Comparison of ENCODE assay signal across 1 cellular context in genomic region chr2:229868794-229869193, GRCh38.
TF ChIP-seq lines count a peak whose summit lies in the region.

No MANE protein-coding gene starts in this region.

TF ChIP-seq in WTC11, 78 proteins besides CTCF, POLR2A, EP300 and RAD21:
- TF ChIP-seq, protein P1, sequence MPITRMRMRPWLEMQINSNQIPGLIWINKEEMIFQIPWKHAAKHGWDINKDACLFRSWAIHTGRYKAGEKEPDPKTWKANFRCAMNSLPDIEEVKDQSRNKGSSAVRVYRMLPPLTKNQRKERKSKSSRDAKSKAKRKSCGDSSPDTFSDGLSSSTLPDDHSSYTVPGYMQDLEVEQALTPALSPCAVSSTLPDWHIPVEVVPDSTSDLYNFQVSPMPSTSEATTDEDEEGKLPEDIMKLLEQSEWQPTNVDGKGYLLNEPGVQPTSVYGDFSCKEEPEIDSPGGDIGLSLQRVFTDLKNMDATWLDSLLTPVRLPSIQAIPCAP (CRISPR knock-in tag; IDR thresholded peaks at IDR 0.05): no peak
- no peak for TF ChIP-seq RELA (CRISPR knock-in tag; IDR thresholded peaks at IDR 0.05; ENCODE audit: borderline replicate concordance)
- no peak for TF ChIP-seq NFE2L1 (CRISPR knock-in tag; IDR thresholded peaks at IDR 0.05)
- TF ChIP-seq, protein P2, sequence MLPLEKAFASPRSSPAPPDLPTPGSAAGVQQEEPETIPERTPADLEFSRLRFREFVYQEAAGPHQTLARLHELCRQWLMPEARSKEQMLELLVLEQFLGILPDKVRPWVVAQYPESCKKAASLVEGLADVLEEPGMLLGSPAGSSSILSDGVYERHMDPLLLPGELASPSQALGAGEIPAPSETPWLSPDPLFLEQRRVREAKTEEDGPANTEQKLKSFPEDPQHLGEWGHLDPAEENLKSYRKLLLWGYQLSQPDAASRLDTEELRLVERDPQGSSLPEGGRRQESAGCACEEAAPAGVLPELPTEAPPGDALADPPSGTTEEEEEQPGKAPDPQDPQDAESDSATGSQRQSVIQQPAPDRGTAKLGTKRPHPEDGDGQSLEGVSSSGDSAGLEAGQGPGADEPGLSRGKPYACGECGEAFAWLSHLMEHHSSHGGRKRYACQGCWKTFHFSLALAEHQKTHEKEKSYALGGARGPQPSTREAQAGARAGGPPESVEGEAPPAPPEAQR (CRISPR knock-in tag; IDR thresholded peaks at IDR 0.05): no peak
- no peak for TF ChIP-seq MYBL2 (CRISPR knock-in tag; IDR thresholded peaks at IDR 0.05)
- no peak for TF ChIP-seq ZNF512 (CRISPR knock-in tag; IDR thresholded peaks at IDR 0.05; ENCODE audit: borderline replicate concordance)
- TF ChIP-seq SMAD3 (CRISPR knock-in tag; IDR thresholded peaks at IDR 0.05; ENCODE audit: borderline replicate concordance): no peak
- TF ChIP-seq, protein P3, sequence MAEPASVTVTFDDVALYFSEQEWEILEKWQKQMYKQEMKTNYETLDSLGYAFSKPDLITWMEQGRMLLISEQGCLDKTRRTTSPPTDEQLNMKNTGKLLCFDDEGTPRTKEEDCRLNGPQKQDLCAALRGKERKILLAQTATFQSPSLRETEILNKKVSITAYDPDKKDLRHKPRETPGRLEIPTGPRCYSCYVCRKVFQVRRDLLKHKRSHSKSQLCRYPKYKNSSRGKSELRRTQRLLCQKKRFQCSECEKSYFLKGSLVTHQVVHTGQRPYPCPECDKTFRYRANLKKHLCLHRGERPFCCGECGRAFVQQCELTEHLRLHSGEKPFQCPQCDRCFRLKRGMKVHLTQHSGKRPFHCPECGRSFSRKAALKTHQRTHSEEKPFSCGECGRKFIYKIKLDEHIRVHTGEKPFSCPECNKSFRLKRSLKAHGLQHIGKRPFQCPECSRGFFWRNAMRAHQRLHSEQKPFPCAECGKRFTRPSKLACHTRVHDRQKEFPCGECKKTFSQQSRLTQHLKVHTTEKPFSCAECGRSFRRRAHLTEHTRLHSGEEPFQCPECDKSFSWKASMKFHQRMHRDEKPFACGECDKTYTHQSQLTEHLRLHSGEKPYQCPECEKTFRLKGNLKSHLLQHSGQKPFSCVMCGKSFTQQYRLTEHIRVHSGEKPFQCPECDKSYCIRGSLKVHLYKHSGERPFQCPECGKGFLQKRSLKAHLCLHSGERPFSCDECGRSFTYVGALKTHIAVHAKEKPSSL (CRISPR knock-in tag; conservative IDR thresholded peaks at IDR 0.05): no peak
- no peak for TF ChIP-seq ZNF416 (CRISPR knock-in tag; IDR thresholded peaks at IDR 0.05)
- TF ChIP-seq NR3C1 (CRISPR knock-in tag; conservative IDR thresholded peaks at IDR 0.05; ENCODE audit: low read depth): no peak
- TF ChIP-seq E2F4 (CRISPR knock-in tag; IDR thresholded peaks at IDR 0.05; ENCODE audit: borderline replicate concordance, low read depth): no peak
- TF ChIP-seq TP53 (CRISPR knock-in tag; IDR thresholded peaks at IDR 0.05): no peak
- no peak for TF ChIP-seq RORB (CRISPR knock-in tag; IDR thresholded peaks at IDR 0.05)
- no peak for TF ChIP-seq NR2C2 (CRISPR knock-in tag; IDR thresholded peaks at IDR 0.05)
- TF ChIP-seq USF1 (CRISPR knock-in tag; IDR thresholded peaks at IDR 0.05): no peak
- TF ChIP-seq TEAD1 (CRISPR knock-in tag; IDR thresholded peaks at IDR 0.05): no peak
- TF ChIP-seq JUN (CRISPR knock-in tag; IDR thresholded peaks at IDR 0.05): no peak
- TF ChIP-seq, protein P4, sequence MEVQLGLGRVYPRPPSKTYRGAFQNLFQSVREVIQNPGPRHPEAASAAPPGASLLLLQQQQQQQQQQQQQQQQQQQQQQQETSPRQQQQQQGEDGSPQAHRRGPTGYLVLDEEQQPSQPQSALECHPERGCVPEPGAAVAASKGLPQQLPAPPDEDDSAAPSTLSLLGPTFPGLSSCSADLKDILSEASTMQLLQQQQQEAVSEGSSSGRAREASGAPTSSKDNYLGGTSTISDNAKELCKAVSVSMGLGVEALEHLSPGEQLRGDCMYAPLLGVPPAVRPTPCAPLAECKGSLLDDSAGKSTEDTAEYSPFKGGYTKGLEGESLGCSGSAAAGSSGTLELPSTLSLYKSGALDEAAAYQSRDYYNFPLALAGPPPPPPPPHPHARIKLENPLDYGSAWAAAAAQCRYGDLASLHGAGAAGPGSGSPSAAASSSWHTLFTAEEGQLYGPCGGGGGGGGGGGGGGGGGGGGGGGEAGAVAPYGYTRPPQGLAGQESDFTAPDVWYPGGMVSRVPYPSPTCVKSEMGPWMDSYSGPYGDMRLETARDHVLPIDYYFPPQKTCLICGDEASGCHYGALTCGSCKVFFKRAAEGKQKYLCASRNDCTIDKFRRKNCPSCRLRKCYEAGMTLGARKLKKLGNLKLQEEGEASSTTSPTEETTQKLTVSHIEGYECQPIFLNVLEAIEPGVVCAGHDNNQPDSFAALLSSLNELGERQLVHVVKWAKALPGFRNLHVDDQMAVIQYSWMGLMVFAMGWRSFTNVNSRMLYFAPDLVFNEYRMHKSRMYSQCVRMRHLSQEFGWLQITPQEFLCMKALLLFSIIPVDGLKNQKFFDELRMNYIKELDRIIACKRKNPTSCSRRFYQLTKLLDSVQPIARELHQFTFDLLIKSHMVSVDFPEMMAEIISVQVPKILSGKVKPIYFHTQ (CRISPR knock-in tag; IDR thresholded peaks at IDR 0.05): no peak
- TF ChIP-seq, protein P5, sequence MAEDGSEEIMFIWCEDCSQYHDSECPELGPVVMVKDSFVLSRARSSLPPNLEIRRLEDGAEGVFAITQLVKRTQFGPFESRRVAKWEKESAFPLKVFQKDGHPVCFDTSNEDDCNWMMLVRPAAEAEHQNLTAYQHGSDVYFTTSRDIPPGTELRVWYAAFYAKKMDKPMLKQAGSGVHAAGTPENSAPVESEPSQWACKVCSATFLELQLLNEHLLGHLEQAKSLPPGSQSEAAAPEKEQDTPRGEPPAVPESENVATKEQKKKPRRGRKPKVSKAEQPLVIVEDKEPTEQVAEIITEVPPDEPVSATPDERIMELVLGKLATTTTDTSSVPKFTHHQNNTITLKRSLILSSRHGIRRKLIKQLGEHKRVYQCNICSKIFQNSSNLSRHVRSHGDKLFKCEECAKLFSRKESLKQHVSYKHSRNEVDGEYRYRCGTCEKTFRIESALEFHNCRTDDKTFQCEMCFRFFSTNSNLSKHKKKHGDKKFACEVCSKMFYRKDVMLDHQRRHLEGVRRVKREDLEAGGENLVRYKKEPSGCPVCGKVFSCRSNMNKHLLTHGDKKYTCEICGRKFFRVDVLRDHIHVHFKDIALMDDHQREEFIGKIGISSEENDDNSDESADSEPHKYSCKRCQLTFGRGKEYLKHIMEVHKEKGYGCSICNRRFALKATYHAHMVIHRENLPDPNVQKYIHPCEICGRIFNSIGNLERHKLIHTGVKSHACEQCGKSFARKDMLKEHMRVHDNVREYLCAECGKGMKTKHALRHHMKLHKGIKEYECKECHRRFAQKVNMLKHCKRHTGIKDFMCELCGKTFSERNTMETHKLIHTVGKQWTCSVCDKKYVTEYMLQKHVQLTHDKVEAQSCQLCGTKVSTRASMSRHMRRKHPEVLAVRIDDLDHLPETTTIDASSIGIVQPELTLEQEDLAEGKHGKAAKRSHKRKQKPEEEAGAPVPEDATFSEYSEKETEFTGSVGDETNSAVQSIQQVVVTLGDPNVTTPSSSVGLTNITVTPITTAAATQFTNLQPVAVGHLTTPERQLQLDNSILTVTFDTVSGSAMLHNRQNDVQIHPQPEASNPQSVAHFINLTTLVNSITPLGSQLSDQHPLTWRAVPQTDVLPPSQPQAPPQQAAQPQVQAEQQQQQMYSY (CRISPR knock-in tag; IDR thresholded peaks at IDR 0.05): no peak
- TF ChIP-seq FOXJ3 (CRISPR knock-in tag; IDR thresholded peaks at IDR 0.05; ENCODE audit: borderline replicate concordance): no peak
